Comparison of ENCODE assay signal across 29 cellular contexts in the genomic region with DNA sequence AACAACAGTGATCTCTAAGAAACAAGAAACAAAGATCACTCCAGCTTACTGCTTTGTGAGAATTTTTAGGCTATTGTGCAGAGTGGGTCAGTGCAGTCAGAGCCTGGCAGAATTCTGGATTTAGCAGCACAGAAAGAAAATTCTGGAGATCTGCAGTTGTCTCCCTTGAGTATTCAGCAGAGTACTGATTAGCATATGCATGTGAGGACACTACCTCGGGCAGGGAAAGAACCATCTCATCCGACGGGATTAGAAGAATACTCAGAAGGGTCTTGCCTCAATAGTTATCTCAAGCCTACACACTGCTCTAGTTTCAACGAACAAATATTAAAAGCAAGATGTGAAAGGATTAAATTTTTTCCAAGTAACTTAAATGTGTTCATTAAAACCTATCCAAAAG.
"Had no signal": no experiment of that assay in that cellular context is flagged by ENCODE, and none has a peak within 500 bp of the region (broad histone marks: within the 10 kb centered on the region; RNA-seq: fewer than 3 reads in every experiment).

No MANE protein-coding gene starts in this region.

- H3K27ac ChIP-seq: left lung, lower lobe of right lung, ovary, skin epidermis, stomach, testis, thyroid gland, transverse colon, upper lobe of left lung, vagina had no signal

- H3K4me1 Mint-ChIP-seq: immature natural killer cell; naive thymus-derived CD4-positive, alpha-beta T cell; stimulated activated naive B cell treated with anti-CD40 and anti-IgM and Interleukin-4, amounts not matched to agents 10 μg/mL and 1 μg/mL and 100 μg/mL, for 72 hours had no signal

- H3K36me3 ChIP-seq: left lung, lower lobe of right lung, ovary, stomach, thyroid gland, transverse colon, upper lobe of left lung, vagina had no signal

- H3K9me3 ChIP-seq: left lung, lower lobe of right lung, mucosa of descending colon, ovary, stomach, testis, thyroid gland, transverse colon, upper lobe of left lung, vagina had no signal

- H3K27ac Mint-ChIP-seq: immature natural killer cell; naive thymus-derived CD4-positive, alpha-beta T cell; natural killer cell treated with Interleukin-12 subunit alpha and Interleukin-12 subunit beta and Interleukin-15 and Interleukin-18, amount 100 ng/mL, for 72 hours; progenitor cell of endocrine pancreas; stimulated activated naive B cell treated with anti-CD40 and anti-IgM and Interleukin-4, amounts not matched to agents 10 μg/mL and 1 μg/mL and 100 μg/mL, for 72 hours had no signal

- DNase-seq: hypothalamus; immature natural killer cell; kidney; left colon; left lung; lower lobe of right lung; mammary epithelial cell; midbrain; mucosa of descending colon; naive thymus-derived CD4-positive, alpha-beta T cell; ovary; retina; right cardiac atrium; stimulated activated CD4-positive, alpha-beta T cell treated with anti-CD3 and anti-CD28 coated beads, Interleukin-12 subunit alpha, Interleukin-12 subunit beta, amount 100 ng/mL, for 4 hours; stimulated activated CD4-positive, alpha-beta T cell treated with anti-CD3 and anti-CD28 coated beads, Interleukin-15, amount 100 ng/mL, for 24 hours; stimulated activated CD4-positive, alpha-beta T cell treated with anti-CD3 and anti-CD28 coated beads, Interleukin-2, amount 100 ng/mL, for 24 hours; stimulated activated CD4-positive, alpha-beta T cell treated with anti-CD3 and anti-CD28 coated beads, Interleukin-4, amount 100 ng/mL, for 1 hour; stimulated activated naive B cell treated with anti-CD40 and anti-IgM and Interleukin-4, amounts not matched to agents 10 μg/mL and 1 μg/mL and 100 μg/mL, for 72 hours; stimulated activated naive CD8-positive, alpha-beta T cell treated with anti-CD3 and anti-CD28 coated beads, Interleukin-15, Interleukin-2, amounts not matched to agents 100 U/mL and 50 U/mL, for 24 hours; stomach; testis; thyroid gland; transverse colon; upper lobe of left lung had no signal

- H3K9me3 Mint-ChIP-seq: naive thymus-derived CD4-positive, alpha-beta T cell; natural killer cell treated with Interleukin-12 subunit alpha and Interleukin-12 subunit beta and Interleukin-15 and Interleukin-18, amount 100 ng/mL, for 72 hours; stimulated activated naive B cell treated with anti-CD40 and anti-IgM and Interleukin-4, amounts not matched to agents 10 μg/mL and 1 μg/mL and 100 μg/mL, for 72 hours had no signal

- H3K4me3 Mint-ChIP-seq: immature natural killer cell; naive thymus-derived CD4-positive, alpha-beta T cell; natural killer cell treated with Interleukin-12 subunit alpha and Interleukin-12 subunit beta and Interleukin-15 and Interleukin-18, amount 100 ng/mL, for 72 hours; stimulated activated naive B cell treated with anti-CD40 and anti-IgM and Interleukin-4, amounts not matched to agents 10 μg/mL and 1 μg/mL and 100 μg/mL, for 72 hours had no signal

- H3K27me3 Mint-ChIP-seq: naive thymus-derived CD4-positive, alpha-beta T cell; progenitor cell of endocrine pancreas; stimulated activated naive B cell treated with anti-CD40 and anti-IgM and Interleukin-4, amounts not matched to agents 10 μg/mL and 1 μg/mL and 100 μg/mL, for 72 hours had no signal

- ATAC-seq: left colon; left lung; lower lobe of right lung; mucosa of descending colon; naive thymus-derived CD4-positive, alpha-beta T cell; natural killer cell treated with Interleukin-12 subunit alpha and Interleukin-12 subunit beta and Interleukin-15 and Interleukin-18, amount 100 ng/mL, for 72 hours; right cardiac atrium; sciatic nerve; stimulated activated naive B cell treated with anti-CD40 and anti-IgM and Interleukin-4, amounts not matched to agents 10 μg/mL and 1 μg/mL and 100 μg/mL, for 72 hours; stimulated activated naive CD8-positive, alpha-beta T cell treated with anti-CD3 and anti-CD28 coated beads, Interleukin-15, Interleukin-2, amounts not matched to agents 100 U/mL and 50 U/mL, for 24 hours had no signal

- H3K4me1 ChIP-seq: left lung, lower lobe of right lung, stomach, testis, thyroid gland, transverse colon, upper lobe of left lung, vagina had no signal

- H3K36me3 Mint-ChIP-seq: immature natural killer cell; naive thymus-derived CD4-positive, alpha-beta T cell; natural killer cell treated with Interleukin-12 subunit alpha and Interleukin-12 subunit beta and Interleukin-15 and Interleukin-18, amount 100 ng/mL, for 72 hours; stimulated activated naive B cell treated with anti-CD40 and anti-IgM and Interleukin-4, amounts not matched to agents 10 μg/mL and 1 μg/mL and 100 μg/mL, for 72 hours had no signal

- H3K4me3 ChIP-seq: left lung, lower lobe of right lung, mucosa of descending colon, ovary, skin epidermis, stomach, testis, thyroid gland, transverse colon, upper lobe of left lung, vagina had no signal

- H3K27me3 ChIP-seq: left lung, ovary, stomach, testis, thyroid gland, transverse colon, upper lobe of left lung, vagina had no signal
